In genomic region chr19:58229255-58229639, GRCh38 we compare ENCODE assay signal across 8 cellular contexts. TPM values are rescaled to one million over a fixed set of nuclear protein-coding genes. Genes with fewer than 3 reads are reported as not detected.
DNase-seq lines count a peak whose midpoint lies in the region; ATAC-seq, FAIRE-seq and TF ChIP-seq lines count a peak whose summit lies in the region.

No MANE protein-coding gene starts in this region.

- H3K4me1 ChIP-seq in ES-I3 (ENCODE audit: insufficient read depth, low read length) (no peaks in the 10 kb centered on the region), astrocyte (ENCODE audit: insufficient read depth, low read length) (peaks cover 11% of the 10 kb centered on the region)

- no peak overlapping the region for H3K27ac Mint-ChIP-seq in astrocyte (ENCODE audit: unreplicated experiment)

- no peak overlapping the region for H3K27ac ChIP-seq in astrocyte (ENCODE audit: low read depth, low read length)
- peak overlapping the region in 19 of 21 experiments; percentile 59 to 88 (median 81) for H3K27ac ChIP-seq in skin epidermis

- TF ChIP-seq CTCF in NB4 (IDR thresholded peaks at IDR 0.05; ENCODE audit: low read depth, low read length) (peak; percentile 10), astrocyte (IDR thresholded peaks at IDR 0.05; ENCODE audit: insufficient read depth, low read depth, low read length) (no peak)

- H3K36me3 ChIP-seq in ES-I3 (ENCODE audit: insufficient read depth, low read length) = peaks cover 36% of the 10 kb centered on the region
- peaks cover 29% of the 10 kb centered on the region for H3K36me3 ChIP-seq in astrocyte (ENCODE audit: insufficient read depth, low read length)

- peaks cover 45% of the 10 kb centered on the region for H3K36me3 Mint-ChIP-seq in astrocyte (ENCODE audit: low read depth, unreplicated experiment)

- peak overlapping the region; percentile 73 for H3K4me3 ChIP-seq in NB4 (ENCODE audit: low read depth, low read length)
- H3K4me3 ChIP-seq in astrocyte (ENCODE audit: insufficient read depth, low read depth, low read length) = peak overlapping the region; percentile 80
- peak overlapping the region; percentile 90 for H3K4me3 ChIP-seq in iPS-11a (ENCODE audit: low read depth, low read length)
- peak overlapping the region; percentile 44 to 89 (median 80) for H3K4me3 ChIP-seq in skin epidermis

- H3K27me3 Mint-ChIP-seq in astrocyte (ENCODE audit: low read depth, unreplicated experiment) = no peaks in the 10 kb centered on the region

- peak overlapping the region; percentile 88 for H3K9ac ChIP-seq in ES-I3 (ENCODE audit: low read depth, low read length)
- H3K9ac ChIP-seq in astrocyte (ENCODE audit: low read length) = peak overlapping the region; percentile 74

- in situ Hi-C loops in KBM-7 (cut with MboI; ENCODE audit: low pct_unique_long_range_greater_than_20kb, low sequenced_read_pairs) = no loop called here

- peaks cover 32% of the 10 kb centered on the region for H3K9me3 Mint-ChIP-seq in astrocyte (ENCODE audit: unreplicated experiment)

- H3K4me1 Mint-ChIP-seq in astrocyte (ENCODE audit: low read depth, unreplicated experiment) = peaks cover 7% of the 10 kb centered on the region

- TF ChIP-seq POLR2A in NB4 (IDR thresholded peaks at IDR 0.05; ENCODE audit: extremely low read depth, insufficient read length) = no peak

- peak overlapping the region; percentile 91 for H3K4me2 ChIP-seq in astrocyte (ENCODE audit: low read length)

- H3K27me3 ChIP-seq in astrocyte (ENCODE audit: insufficient read depth, low read length) = no peaks in the 10 kb centered on the region

- H2AFZ ChIP-seq in astrocyte (ENCODE audit: low read depth, low read length) = no peak overlapping the region

- H3K9me3 ChIP-seq in ES-I3 (ENCODE audit: control insufficient read depth, insufficient read depth, low read length) = peaks cover 5% of the 10 kb centered on the region; the same call in 1 of the 2 replicates
- peaks cover 16% of the 10 kb centered on the region for H3K9me3 ChIP-seq in astrocyte (ENCODE audit: insufficient read depth, low read depth, low read length)

- no peak for FAIRE-seq in astrocyte (lab: Jason Lieb, UNC)

- H3K4me3 Mint-ChIP-seq in astrocyte (ENCODE audit: unreplicated experiment) = peak overlapping the region; percentile 91

- H4K20me1 ChIP-seq in astrocyte (ENCODE audit: insufficient read depth, low read length) = peaks cover 9% of the 10 kb centered on the region

- DNase-seq in NB4 (ENCODE audit: low read depth) (peak; percentile 43), astrocyte (ENCODE audit: low read depth) (peak; percentile 14), NCI-H510A treated with DMSO at 0.1 percent for 48 hours (lab: John Stamatoyannopoulos, UW) (no peak), KBM-7 (no peak)

- H3K79me2 ChIP-seq in astrocyte (ENCODE audit: insufficient read depth, low read length) = peaks cover 19% of the 10 kb centered on the region

- no peak for ATAC-seq in GM18520 (IDR thresholded peaks at IDR 0.05; ENCODE audit: unreplicated experiment)

RNA-seq across cellular contexts. Expression of gene ZNF544, which starts 0.5 kb away (rescaled TPM):
- 23.4 and 23.7 TPM in 2 replicates for total RNA-seq in astrocyte

RNA-seq across cellular contexts. Expression of gene ZNF274, which starts 46.4 kb away (rescaled TPM):
- total RNA-seq in astrocyte = 38.5 and 39.0 TPM in 2 replicates

RNA-seq across cellular contexts. Expression of gene ZNF8, which starts 49.5 kb away (rescaled TPM):
- total RNA-seq in astrocyte = 10.0 and 10.4 TPM in 2 replicates

Comparison
In these comparisons a context has a peak if more than half of its experiments do, and no peak if none do; other contexts are left out.
1. DNase-seq: peak in NB4 (single experiment) and astrocyte (single experiment); none in NCI-H510A treated with DMSO at 0.1 percent for 48 hours (single experiment) and KBM-7 (single experiment).
2. Peak in every context shown above with its lines, with median percentiles within 50 percentile points of each other: H3K4me3 ChIP-seq.